Comparison of ENCODE assay signal across 9 cellular contexts in the genomic region with DNA sequence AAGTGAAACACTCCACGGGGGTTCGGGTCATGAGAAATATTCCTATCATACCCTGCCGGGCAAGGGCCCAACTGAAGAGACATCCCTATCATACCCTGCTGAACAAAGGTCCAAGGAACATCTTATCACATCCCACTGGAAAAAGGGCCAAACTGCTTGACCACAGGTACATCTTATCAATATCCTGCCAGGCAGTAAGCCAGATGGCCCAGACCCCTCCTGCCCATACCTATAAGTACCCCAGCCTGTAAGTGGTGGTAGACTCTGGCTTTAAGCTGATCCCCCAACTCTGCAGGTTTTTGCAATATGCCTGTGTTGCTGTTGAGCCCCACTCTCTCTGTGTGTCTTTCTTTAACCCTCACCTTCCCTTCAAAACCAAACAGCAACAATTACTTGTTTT. TPM values are rescaled to one million over a fixed set of nuclear protein-coding genes. Genes with fewer than 3 reads are reported as not detected.
"Had no signal": no experiment of that assay in that cellular context is flagged by ENCODE, and none has a peak within 500 bp of the region (broad histone marks: within the 10 kb centered on the region; RNA-seq: fewer than 3 reads in every experiment).

No MANE protein-coding gene starts in this region.

- FAIRE-seq: G401.6, GM12878, GM12891, GM12892, GM18507, GM19239 had no signal

- ATAC-seq: GM12878 had no signal

- H3K4me3 ChIP-seq: GM12878 had no signal

- DNase-seq: GDM1, GF-D8 had no signal

RNA-seq across cellular contexts. Expression of gene ZNF334, which starts 51.6 kb away (rescaled TPM):
- total RNA-seq: G401 had no signal
